Comparison of ENCODE assay signal across 1 cellular context in genomic region chr6:134928151-134928917, GRCh38.
TF ChIP-seq lines count a peak whose summit lies in the region.

No MANE protein-coding gene starts in this region.

TF ChIP-seq in K562, 482 proteins besides CTCF, POLR2A, EP300 and RAD21 (continued from another document):
- TF ChIP-seq PRDM10 (IDR thresholded peaks at IDR 0.05; ENCODE audit: partially characterized antibody): peak; percentile 84
